ENCODE assay signal across 9 cellular contexts in genomic region chr16:11094075-11094593, GRCh38.
A peak's percentile ranks its signal among the peaks of the same experiment; 100 is the strongest.
DNase-seq lines count a peak whose midpoint lies in the region; ATAC-seq and TF ChIP-seq lines count a peak whose summit lies in the region.
"Had no signal": no experiment of that assay in that cellular context is flagged by ENCODE, and none has a peak within 500 bp of the region (broad histone marks: within the 10 kb centered on the region; RNA-seq: fewer than 3 reads in every experiment).

No MANE protein-coding gene starts in this region.

- H3K4me1 Mint-ChIP-seq in T-helper 17 cell = peaks cover 26% of the 10 kb centered on the region

- H3K4me3 Mint-ChIP-seq in T-helper 17 cell = peak overlapping the region; percentile 77

- H3K4me3 ChIP-seq in epithelial cell of esophagus (ENCODE audit: low read length) = no peak overlapping the region
- H3K4me3 ChIP-seq: thoracic aorta had no signal

- H3K36me3 Mint-ChIP-seq in T-helper 17 cell (ENCODE audit: low read depth) = peaks cover 2% of the 10 kb centered on the region

- peak overlapping the region; percentile 96 for H3K27ac Mint-ChIP-seq in T-helper 17 cell

- TF ChIP-seq CTCF in epithelial cell of esophagus (IDR thresholded peaks at IDR 0.05; ENCODE audit: insufficient read depth, low read depth, low read length, missing control alignments) = no peak

- H3K9me3 ChIP-seq in T-helper 17 cell (ENCODE audit: control insufficient read depth, low read length, poor library complexity, severe bottlenecking) = no peaks in the 10 kb centered on the region
- H3K9me3 ChIP-seq: thoracic aorta had no signal

- ATAC-seq in HG03097 (IDR thresholded peaks at IDR 0.05; ENCODE audit: low FRiP score, unreplicated experiment) (peak; percentile 47), T-helper 17 cell (peak; percentile 62)

- peak; percentile 42 for DNase-seq in DMS 273 (lab: John Stamatoyannopoulos, UW; ENCODE audit: unreplicated experiment)
- no peak for DNase-seq in DMS 273 treated with DMSO at 0.1 percent for 48 hours (lab: John Stamatoyannopoulos, UW)
- no peak for DNase-seq in T-helper 17 cell
- peak; percentile 79 for DNase-seq in epithelial cell of esophagus (ENCODE audit: low read depth)
- DNase-seq in stimulated activated CD4-positive, alpha-beta T cell treated with anti-CD3 and anti-CD28 coated beads, Interleukin-4, amount 100 ng/mL, for 1 hour = peak; percentile 52
- no peak for DNase-seq in anterior cingulate cortex (lab: John Stamatoyannopoulos, UW)
- DNase-seq in NCI-H1694 (lab: John Stamatoyannopoulos, UW) = no peak

- H3K27me3 Mint-ChIP-seq in T-helper 17 cell = no peaks in the 10 kb centered on the region

Comparison
In these comparisons a context has a peak if more than half of its experiments do, and no peak if none do; other contexts are left out.
1. DNase-seq: peak in DMS 273 (single experiment), epithelial cell of esophagus (single experiment) and stimulated activated CD4-positive, alpha-beta T cell treated with anti-CD3 and anti-CD28 coated beads, Interleukin-4, amount 100 ng/mL, for 1 hour (single experiment); none in DMS 273 treated with DMSO at 0.1 percent for 48 hours (single experiment), T-helper 17 cell (0 of 3), anterior cingulate cortex (0 of 58) and NCI-H1694 (single experiment).